In genomic region chr3:158451405-158452045, GRCh38 we compare ENCODE assay signal across 15 cellular contexts.
"Had no signal": no experiment of that assay in that cellular context is flagged by ENCODE, and none has a peak within 500 bp of the region (broad histone marks: within the 10 kb centered on the region; RNA-seq: fewer than 3 reads in every experiment).

No MANE protein-coding gene starts in this region.

- H3K27me3 ChIP-seq: foreskin keratinocyte, heart left ventricle, tibial artery had no signal

- H3K27ac ChIP-seq: coronary artery, foreskin keratinocyte, heart left ventricle, tibial artery had no signal

- FAIRE-seq: endothelial cell of umbilical vein had no signal

- H3K4me1 ChIP-seq: foreskin keratinocyte, heart left ventricle had no signal

- DNase-seq: activated B cell treated with CpG ODN at 0.5 μM for 24 hours; activated CD4-positive, alpha-beta T cell treated with anti-CD3 and anti-CD28 coated beads, Interleukin-2, amount 10 ng/mL, durations not matched to agents 7 days and 5 days; caudate nucleus; effector CD4-positive, alpha-beta T cell; heart left ventricle; mucosa of descending colon; natural killer cell; nucleus accumbens; right cardiac atrium; tibial artery had no signal

- H3K4me2 ChIP-seq: smooth muscle cell had no signal

- H3K4me3 ChIP-seq: coronary artery, heart left ventricle, mucosa of descending colon, smooth muscle cell, tibial artery had no signal

- ATAC-seq: heart left ventricle; mucosa of descending colon; natural killer cell; right cardiac atrium; stimulated activated effector memory CD8-positive, alpha-beta T cell treated with anti-CD3 and anti-CD28 coated beads, Interleukin-12 subunit alpha, Interleukin-12 subunit beta, amount 100 ng/mL, for 72 hours had no signal

- H3K36me3 ChIP-seq: heart left ventricle, tibial artery had no signal

- H3K9me3 ChIP-seq: heart left ventricle, mucosa of descending colon, tibial artery had no signal
